22 cellular contexts compared by ENCODE assay signal in the genomic region with DNA sequence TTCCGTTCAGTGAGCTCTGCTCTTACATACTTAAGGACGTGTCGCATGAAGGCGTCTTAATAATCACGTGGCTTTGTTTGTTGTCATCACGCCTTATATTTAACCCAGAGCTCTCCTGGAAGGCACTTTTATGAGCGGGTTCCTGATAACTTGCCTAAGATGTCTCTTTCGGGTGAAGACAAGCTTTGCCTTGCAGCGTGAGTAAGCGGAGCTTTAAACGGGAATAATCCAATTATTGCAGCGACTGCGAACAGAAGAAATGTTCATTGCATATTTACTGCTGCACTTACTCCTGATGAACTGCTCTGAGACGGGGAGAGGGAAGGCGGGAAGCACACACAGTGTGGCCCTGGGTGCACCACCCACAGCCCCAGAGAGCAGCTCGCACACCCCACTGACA.
"Had no signal": no experiment of that assay in that cellular context is flagged by ENCODE, and none has a peak within 500 bp of the region (broad histone marks: within the 10 kb centered on the region; RNA-seq: fewer than 3 reads in every experiment).

No MANE protein-coding gene starts in this region.

- H3K9me3 Mint-ChIP-seq: endodermal cell; naive B cell; nephron progenitor cell; stimulated activated effector memory CD8-positive, alpha-beta T cell treated with anti-CD3 and anti-CD28 coated beads, Interleukin-12 subunit alpha, Interleukin-12 subunit beta, amount 100 ng/mL, for 72 hours; stimulated activated naive CD8-positive, alpha-beta T cell treated with anti-CD3 and anti-CD28 coated beads, Interleukin-15, Interleukin-2, amounts not matched to agents 100 ng/mL and 50 ng/mL, for 24 hours had no signal

- H3K4me3 Mint-ChIP-seq: endodermal cell; naive B cell; nephron progenitor cell; stimulated activated effector memory CD8-positive, alpha-beta T cell treated with anti-CD3 and anti-CD28 coated beads, Interleukin-12 subunit alpha, Interleukin-12 subunit beta, amount 100 ng/mL, for 72 hours; stimulated activated naive CD8-positive, alpha-beta T cell treated with anti-CD3 and anti-CD28 coated beads, Interleukin-15, Interleukin-2, amounts not matched to agents 100 ng/mL and 50 ng/mL, for 24 hours had no signal

- H3K27ac Mint-ChIP-seq: naive B cell; nephron progenitor cell; progenitor cell of endocrine pancreas; stimulated activated effector memory CD8-positive, alpha-beta T cell treated with anti-CD3 and anti-CD28 coated beads, Interleukin-12 subunit alpha, Interleukin-12 subunit beta, amount 100 ng/mL, for 72 hours; stimulated activated naive CD8-positive, alpha-beta T cell treated with anti-CD3 and anti-CD28 coated beads, Interleukin-15, Interleukin-2, amounts not matched to agents 100 ng/mL and 50 ng/mL, for 24 hours had no signal

- H3K27ac ChIP-seq: coronary artery, foreskin keratinocyte, heart left ventricle, ovary, testis, transverse colon had no signal

- H3K4me1 ChIP-seq: foreskin keratinocyte, heart left ventricle, testis, transverse colon had no signal

- H3K27me3 ChIP-seq: foreskin keratinocyte, ovary, testis, transverse colon had no signal

- H3K27me3 Mint-ChIP-seq: naive B cell; progenitor cell of endocrine pancreas; stimulated activated naive CD8-positive, alpha-beta T cell treated with anti-CD3 and anti-CD28 coated beads, Interleukin-15, Interleukin-2, amounts not matched to agents 100 ng/mL and 50 ng/mL, for 24 hours had no signal

- H3K4me1 Mint-ChIP-seq: naive B cell; stimulated activated effector memory CD8-positive, alpha-beta T cell treated with anti-CD3 and anti-CD28 coated beads, Interleukin-12 subunit alpha, Interleukin-12 subunit beta, amount 100 ng/mL, for 72 hours had no signal

- H3K36me3 Mint-ChIP-seq: naive B cell; stimulated activated effector memory CD8-positive, alpha-beta T cell treated with anti-CD3 and anti-CD28 coated beads, Interleukin-12 subunit alpha, Interleukin-12 subunit beta, amount 100 ng/mL, for 72 hours had no signal

- H3K9me3 ChIP-seq: heart left ventricle, ovary, testis, transverse colon had no signal

- H3K4me2 ChIP-seq: smooth muscle cell had no signal

- DNase-seq: effector CD4-positive, alpha-beta T cell; endodermal cell; erythroblast; foreskin keratinocyte; hippocampal formation; left colon; left ventricle myocardium superior; mesenchymal stem cell; midbrain; naive B cell; nephron progenitor cell; ovary; stimulated activated CD4-positive, alpha-beta T cell treated with anti-CD3 and anti-CD28 coated beads, Interleukin-4, amount 100 ng/mL, for 1 hour; stimulated activated CD8-positive, alpha-beta memory T cell treated with anti-CD3 and anti-CD28 coated beads, Interleukin-4, amount 100 ng/mL, for 48 hours; testis; transverse colon had no signal
